ENCODE assay signal across 21 cellular contexts in the genomic region with DNA sequence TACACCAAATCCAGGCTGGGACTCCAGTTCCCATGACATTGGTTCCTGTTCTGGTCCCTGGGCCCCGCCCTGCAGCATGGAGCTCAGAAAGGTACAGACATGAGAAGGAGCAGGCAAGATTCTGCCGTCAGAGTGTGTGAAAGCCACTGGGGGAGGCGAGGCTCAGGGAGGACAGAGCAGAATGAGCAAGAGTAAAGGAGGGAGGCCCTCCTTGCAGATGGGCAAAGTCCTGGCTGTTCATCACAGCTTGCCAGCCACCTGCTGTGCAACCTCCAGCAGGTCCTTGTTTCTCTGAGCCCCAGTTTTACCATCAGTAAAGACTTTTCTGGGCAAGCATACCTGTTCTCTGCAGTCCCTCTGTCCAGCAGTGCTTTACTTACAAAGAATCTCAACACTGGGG.
"Had no signal": no experiment of that assay in that cellular context is flagged by ENCODE, and none has a peak within 500 bp of the region (broad histone marks: within the 10 kb centered on the region; RNA-seq: fewer than 3 reads in every experiment).

No MANE protein-coding gene starts in this region.

- DNase-seq: MV-4-11, NCI-H1092, NCI-H1105 treated with DMSO at 0.1 percent for 48 hours, NCI-H1417 treated with DMSO at 0.1 percent for 48 hours, NCI-H146, NCI-H1694 treated with DMSO at 0.1 percent for 48 hours, NCI-H1930, NCI-H2081, NCI-H2107, NCI-H2227 treated with DMSO at 0.1 percent for 48 hours, NCI-H524, NCI-H526 treated with DMSO at 0.1 percent for 48 hours, NCI-H774, PC-3, SHP77, SK-N-SH, SW 1271 had no signal

- H3K36me3 Mint-ChIP-seq: IgD-negative memory B cell had no signal

- H3K27ac Mint-ChIP-seq: IgD-negative memory B cell had no signal

- H3K27ac ChIP-seq: RWPE1 had no signal

- H3K9ac ChIP-seq: SK-N-SH had no signal

- H3K9me3 ChIP-seq: SK-N-SH had no signal

- FAIRE-seq: K562 had no signal

- H3K4me2 ChIP-seq: SK-N-SH had no signal

- H3K4me3 Mint-ChIP-seq: IgD-negative memory B cell had no signal

- H3K4me3 ChIP-seq: K562 had no signal

- ATAC-seq: K562, Panc1, PC-3 had no signal
